8 cellular contexts compared by ENCODE assay signal in genomic region chr2:10331702-10332401, GRCh38. TPM values are rescaled to one million over a fixed set of nuclear protein-coding genes. Genes with fewer than 3 reads are reported as not detected.
DNase-seq lines count a peak whose midpoint lies in the region; ATAC-seq and TF ChIP-seq lines count a peak whose summit lies in the region.

No MANE protein-coding gene starts in this region.

- ATAC-seq in GM18519 (IDR thresholded peaks at IDR 0.05; ENCODE audit: low FRiP score, unreplicated experiment), result peak; percentile 64
- peak; percentile 77 for ATAC-seq in HG02973 (IDR thresholded peaks at IDR 0.05; ENCODE audit: unreplicated experiment)
- peak; percentile 78 for ATAC-seq in activated T-helper 17 cell treated with anti-CD3 and anti-CD28 coated beads, Interleukin-2, amount 50 U/mL, for 72 hours (replicated peaks)

- H3K9ac ChIP-seq in GM23248, result no peak overlapping the region

- H3K36me3 ChIP-seq in mesodermal cell (ENCODE audit: control insufficient read depth, insufficient read depth, low read length) (peaks cover 11% of the 10 kb centered on the region), transverse colon (peaks cover 0 to 5% (median 0%) of the 10 kb centered on the region in 4 donors), GM23248 (ENCODE audit: low read depth) (no peaks in the 10 kb centered on the region)

- intact Hi-C loops in transverse colon (cut with DNase I; ENCODE audit: low total_unique reads), result loop anchor here (1.0 kb wide), 1 partner anchor 27 kb away; no protein-coding TSS in a partner anchor

- H3K4me3 ChIP-seq in mesodermal cell (ENCODE audit: extremely low read depth, insufficient read depth, low read length, poor library complexity, severe bottlenecking), result no peak overlapping the region
- peak overlapping the region in 1 of 4 donors; percentile 32 for H3K4me3 ChIP-seq in transverse colon
- no peak overlapping the region for H3K4me3 ChIP-seq in GM23248

- no peaks in the 10 kb centered on the region for H3K9me3 Mint-ChIP-seq in activated T-helper 17 cell treated with anti-CD3 and anti-CD28 coated beads, Interleukin-2, amount 50 U/mL, for 72 hours

- WGBS in mesodermal cell (ENCODE audit: insufficient coverage in 2 of 2), 2 experiments, result 84 to 92% methylated on average over 8 to 10 of the region's 11 CpGs
- WGBS in transverse colon (ENCODE audit: low coverage in 1 of 2), 2 donors, result 0 to 48% methylated on average over 1 to 11 of the region's 11 CpGs
- 87 to 90% methylated on average over 11 of the region's 11 CpGs for WGBS in GM23248 (ENCODE audit: low coverage in 1 of 2, low lambda C conversion rate in 2 of 2, missing lambda C conversion rate in 2 of 2), 2 experiments

- no peak overlapping the region for H2AFZ ChIP-seq in GM23248

- TF ChIP-seq POLR2A in transverse colon (IDR thresholded peaks at IDR 0.05), result no peak

- no peaks in the 10 kb centered on the region for H3K27me3 Mint-ChIP-seq in activated T-helper 17 cell treated with anti-CD3 and anti-CD28 coated beads, Interleukin-2, amount 50 U/mL, for 72 hours

- H3K9me3 ChIP-seq in mesodermal cell (ENCODE audit: control insufficient read depth, low read length), result peaks cover 10% of the 10 kb centered on the region
- H3K9me3 ChIP-seq in transverse colon, result no peaks in the 10 kb centered on the region
- no peaks in the 10 kb centered on the region for H3K9me3 ChIP-seq in GM23248 (ENCODE audit: low read depth)

- no peak for TF ChIP-seq CTCF in transverse colon (IDR thresholded peaks at IDR 0.05)

- DNase-seq in NOMO-1 treated with DMSO at 0.1 percent for 48 hours (lab: John Stamatoyannopoulos, UW; ENCODE audit: unreplicated experiment), result peak; percentile 96
- peak; percentile 51 for DNase-seq in transverse colon
- DNase-seq in GM23248, result no peak
- DNase-seq in middle frontal gyrus (ENCODE audit: extremely low spot score, low spot score), result no peak

- in situ Hi-C loops in transverse colon (cut with MboI; ENCODE audit: low pct_ligation_motif_present in 1 of 4, low pct_unique_long_range_greater_than_20kb in 1 of 4, low sequenced_read_pairs in 3 of 4), result no loop called here
- in situ Hi-C loops in GM23248 (cut with MboI), result no loop called here

- no peaks in the 10 kb centered on the region for H3K27me3 ChIP-seq in transverse colon
- H3K27me3 ChIP-seq in GM23248 (replicated peaks; ENCODE audit: insufficient read depth), result no peaks in the 10 kb centered on the region

- H3K4me1 ChIP-seq in mesodermal cell (ENCODE audit: control insufficient read depth, insufficient read depth, low read length, poor library complexity, severe bottlenecking), result peaks cover 45% of the 10 kb centered on the region
- peaks cover 18 to 51% (median 46%) of the 10 kb centered on the region in 4 donors for H3K4me1 ChIP-seq in transverse colon
- peaks cover 16% of the 10 kb centered on the region for H3K4me1 ChIP-seq in GM23248 (ENCODE audit: insufficient read depth)

- H3K36me3 Mint-ChIP-seq in activated T-helper 17 cell treated with anti-CD3 and anti-CD28 coated beads, Interleukin-2, amount 50 U/mL, for 72 hours (ENCODE audit: low read depth), result peaks cover 74% of the 10 kb centered on the region

- no peaks in the 10 kb centered on the region for H3K9me2 ChIP-seq in GM23248 (ENCODE audit: insufficient read depth)

- TF ChIP-seq EP300 in transverse colon (IDR thresholded peaks at IDR 0.05; ENCODE audit: low read depth), result no peak

- peak overlapping the region; percentile 88 for H3K4me3 Mint-ChIP-seq in activated T-helper 17 cell treated with anti-CD3 and anti-CD28 coated beads, Interleukin-2, amount 50 U/mL, for 72 hours

- no peak overlapping the region for H3K4me2 ChIP-seq in GM23248 (ENCODE audit: unreplicated experiment)

- H3K79me2 ChIP-seq in GM23248 (ENCODE audit: insufficient read depth), result peaks cover 68% of the 10 kb centered on the region

- peak overlapping the region; percentile 96 for H3K27ac Mint-ChIP-seq in activated T-helper 17 cell treated with anti-CD3 and anti-CD28 coated beads, Interleukin-2, amount 50 U/mL, for 72 hours

- H3K4me1 Mint-ChIP-seq in activated T-helper 17 cell treated with anti-CD3 and anti-CD28 coated beads, Interleukin-2, amount 50 U/mL, for 72 hours, result peaks cover 40% of the 10 kb centered on the region

- no peaks in the 10 kb centered on the region for H4K20me1 ChIP-seq in GM23248 (ENCODE audit: insufficient read depth)

- peak overlapping the region; percentile 25 for H3K27ac ChIP-seq in mesodermal cell (ENCODE audit: low read depth, low read length, severe bottlenecking)
- H3K27ac ChIP-seq in transverse colon, result peak overlapping the region; percentile 47 to 70 (median 66)
- no peak overlapping the region for H3K27ac ChIP-seq in GM23248

- H3F3A ChIP-seq in GM23248 (ENCODE audit: insufficient read depth), result 0 out of 2 replicates have a peak, but pooled peaks cover 5% of the 10 kb centered on the region

RNA-seq across cellular contexts. Expression of gene HPCAL1, which starts 29.1 kb away (rescaled TPM):
- 100 to 1,000 TPM in 1 of 2 donors, 10 to 100 TPM in 1; 57.9 to 139 TPM for total RNA-seq in activated T-helper 17 cell treated with anti-CD3 and anti-CD28 coated beads, Interleukin-2, amount 50 U/mL, for 72 hours
- polyA plus RNA-seq in mesodermal cell (2013, experiment 1 of 2), result 43.1 TPM
- polyA plus RNA-seq in mesodermal cell (2013, experiment 2 of 2), result 37.4 TPM
- total RNA-seq in transverse colon, result 100 to 1,000 TPM in 3 of 4 donors, 10 to 100 TPM in 1; 88.9 to 221 (median 129) TPM
- total RNA-seq in GM23248 (2014; rRNA removed; shearing (Covaris generic)), result 36.5 and 65.4 TPM in 2 replicates
- polyA plus RNA-seq in GM23248 (2016; fragmentation: Nextera tagmentation; extraction: Ambion mirVana), result 58.9 and 59.6 TPM in 2 replicates

Comparison
In these comparisons a context has a peak if more than half of its experiments do, and no peak if none do; other contexts are left out.
1. DNase-seq: peak in NOMO-1 treated with DMSO at 0.1 percent for 48 hours (single experiment) and transverse colon (single experiment); none in GM23248 (single experiment) and middle frontal gyrus (single experiment).
2. Peak in every context shown above with its lines, with median percentiles within 50 percentile points of each other: ATAC-seq.